In the genomic region with DNA sequence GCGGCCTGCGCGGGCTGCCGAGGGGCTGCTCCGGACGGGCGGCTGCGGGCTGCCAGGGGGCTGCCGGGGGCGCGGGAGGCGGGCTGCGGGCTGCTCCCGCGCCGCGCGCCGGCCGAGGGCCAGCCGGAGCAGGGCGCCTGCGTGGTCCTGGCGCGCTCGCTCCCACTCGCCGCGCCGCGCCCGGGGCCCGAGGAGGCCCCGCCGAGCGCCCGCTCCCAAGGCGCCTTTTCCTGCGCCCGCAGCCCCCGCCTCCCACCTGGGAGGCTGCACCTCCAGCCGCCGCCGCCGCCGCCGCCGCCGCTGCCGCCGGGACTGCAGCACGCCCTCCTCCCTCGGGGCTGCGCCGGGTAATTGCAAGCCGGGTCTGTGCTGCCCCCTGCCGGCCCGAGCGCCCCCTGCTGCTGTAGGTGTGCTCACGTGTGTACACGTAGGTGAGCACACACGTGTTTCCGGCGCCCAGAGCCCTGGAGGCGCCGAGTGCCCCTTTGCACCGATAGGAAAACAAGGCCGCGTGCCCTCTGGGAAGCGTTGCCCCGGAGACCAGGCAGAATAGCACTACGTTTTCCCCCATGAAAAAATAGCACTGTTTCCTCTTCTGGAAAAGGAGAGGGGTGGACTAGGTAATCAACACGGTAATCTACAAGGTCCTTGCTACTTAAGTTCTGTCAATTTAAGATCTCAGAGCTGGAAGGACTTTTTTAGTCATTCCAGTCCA, we compare ENCODE assay signal across 8 cellular contexts. TPM values are rescaled to one million over a fixed set of nuclear protein-coding genes. Genes with fewer than 3 reads are reported as not detected.
A peak's percentile ranks its signal among the peaks of the same experiment; 100 is the strongest.
DNase-seq lines count a peak whose midpoint lies in the region; ATAC-seq and TF ChIP-seq lines count a peak whose summit lies in the region.

A gene (minus strand): TSS at position 326 of the 715 bp plus-strand sequence. CDS start 613 bp downstream, outside the sequence.

- H3K4me3 ChIP-seq in BE2C (ENCODE audit: low read depth, low read length) (peak within 1 kb of the TSS; percentile 46), dorsolateral prefrontal cortex (peak within 1 kb of the TSS; percentile 27 to 73 (median 58)), lower leg skin (ENCODE audit: low read depth, poor library complexity, severe bottlenecking) (no peak within 1 kb of the TSS)

- H3K4me1 ChIP-seq in BE2C = no peaks in the 10 kb centered on the region

- WGBS in lower leg skin, 2 donors = 1 to 2% methylated on average over 23 of the region's 73 CpGs

- TF ChIP-seq POLR2A in lower leg skin (IDR thresholded peaks at IDR 0.05) = no peak

- H3K27me3 ChIP-seq in BE2C (peaks cover 25% of the 10 kb centered on the region), dorsolateral prefrontal cortex (peaks cover 0 to 8% (median 0%) of the 10 kb centered on the region in 45 donors)

- TF ChIP-seq CTCF in BE2C (IDR thresholded peaks at IDR 0.05; ENCODE audit: low read depth, low read length) = peak; percentile 72
- TF ChIP-seq CTCF in dorsolateral prefrontal cortex (IDR thresholded peaks at IDR 0.05 in 54 of 56, conservative IDR thresholded peaks at IDR 0.05 in 2 of 56; ENCODE audit: low read depth in 1 of 56, partially characterized antibody in 56 of 56) = peak; percentile 76 to 99 (median 94)
- TF ChIP-seq CTCF in lower leg skin (IDR thresholded peaks at IDR 0.05) = peak in 1 of 3 donors; percentile 51

- DNase-seq in BE2C = peak; percentile 93
- DNase-seq in GM19240 (ENCODE audit: insufficient read length, low spot score) = peak; percentile 85
- DNase-seq in NCI-H524 treated with DMSO at 0.1 percent for 48 hours (lab: John Stamatoyannopoulos, UW) = peak; percentile 68
- peak; percentile 84 to 85 for DNase-seq in activated CD4-positive, alpha-beta T cell treated with anti-CD3 and anti-CD28 coated beads, Interleukin-2, amount 50 U/mL, for 4 hours
- peak; percentile 80 to 91 (median 86) for DNase-seq in dorsolateral prefrontal cortex
- peak; percentile 85 to 97 for DNase-seq in lower leg skin (ENCODE audit: low spot score in 2 of 2)
- peak; percentile 86 to 92 for DNase-seq in stimulated activated CD4-positive, alpha-beta T cell treated with anti-CD3 and anti-CD28 coated beads, Interleukin-4, amount 100 ng/mL, for 4 hours

- intact Hi-C loops in dorsolateral prefrontal cortex (cut with DNase I) = loop anchor here (1.0 to 10.0 kb wide), 5 partner anchors 76 to 154 kb away; a partner anchor contains a TSS
- intact Hi-C loops in lower leg skin (cut with DNase I; ENCODE audit: low total_unique reads) = no loop called here

- H3K27ac ChIP-seq in dorsolateral prefrontal cortex = peak within 1 kb of the TSS in 19 of 59 donors; percentile 5 to 74 (median 53)

- H3K36me3 ChIP-seq in BE2C = no peaks in the 10 kb centered on the region

- peak; percentile 95 for ATAC-seq in HG03439 (IDR thresholded peaks at IDR 0.05; ENCODE audit: unreplicated experiment)

- no peaks in the 10 kb centered on the region for H3K9me3 ChIP-seq in BE2C

RNA-seq across cellular contexts. Expression of the gene that starts here (rescaled TPM):
- polyA plus RNA-seq in BE2C (2012; ENCODE audit: insufficient read depth, insufficient read length, low read depth) = 0.19 TPM
- total RNA-seq in dorsolateral prefrontal cortex (10 to 100 TPM in 119 of 120 experiments, 1 to 10 TPM in 1; 9.2 to 51.1 (median 29.8) TPM), lower leg skin (10 to 100 TPM; 15.4 to 31.6 (median 21.6) TPM)
